ENCODE assay signal across 25 cellular contexts in genomic region chr2:26520065-26520464, GRCh38. TPM values are rescaled to one million over a fixed set of nuclear protein-coding genes. Genes with fewer than 3 reads are reported as not detected.
"Had no signal": no experiment of that assay in that cellular context is flagged by ENCODE, and none has a peak within 500 bp of the region (broad histone marks: within the 10 kb centered on the region; RNA-seq: fewer than 3 reads in every experiment).

No MANE protein-coding gene starts in this region.

- H3K4me2 ChIP-seq: hepatocyte had no signal

- H3K4me1 ChIP-seq: adrenal gland, ascending aorta, foreskin keratinocyte, left lung, prostate gland had no signal

- H3K9me3 ChIP-seq: adrenal gland, ascending aorta, left lung, ovary, prostate gland had no signal

- H3K36me3 Mint-ChIP-seq: immature natural killer cell; natural killer cell; stimulated activated naive B cell treated with anti-CD40 and anti-IgM and Interleukin-4, amounts not matched to agents 10 μg/mL and 1 μg/mL and 100 μg/mL, for 72 hours; type B pancreatic cell; WTC11 had no signal

- H3K9me3 Mint-ChIP-seq: activated T-cell treated with anti-CD3 and anti-CD28 coated beads, Interleukin-2, amount 50 U/mL, for 24 hours; activated T-helper 17 cell treated with anti-CD3 and anti-CD28 coated beads, Interleukin-2, amount 50 U/mL, for 72 hours; immature natural killer cell; natural killer cell; stimulated activated naive B cell treated with anti-CD40 and anti-IgM and Interleukin-4, amounts not matched to agents 10 μg/mL and 1 μg/mL and 100 μg/mL, for 72 hours; type B pancreatic cell; WTC11 had no signal

- H3K36me3 ChIP-seq: adrenal gland, ascending aorta, brain microvascular endothelial cell, left lung, ovary, prostate gland had no signal

- H3K27me3 ChIP-seq: ascending aorta, ovary had no signal

- H3K4me3 Mint-ChIP-seq: activated T-cell treated with anti-CD3 and anti-CD28 coated beads, Interleukin-2, amount 50 U/mL, for 24 hours; activated T-helper 17 cell treated with anti-CD3 and anti-CD28 coated beads, Interleukin-2, amount 50 U/mL, for 72 hours; immature natural killer cell; natural killer cell; stimulated activated naive B cell treated with anti-CD40 and anti-IgM and Interleukin-4, amounts not matched to agents 10 μg/mL and 1 μg/mL and 100 μg/mL, for 72 hours; type B pancreatic cell; WTC11 had no signal

- H3K79me2 ChIP-seq: hepatocyte had no signal

- H3K27ac ChIP-seq: adrenal gland, ascending aorta, brain microvascular endothelial cell, foreskin keratinocyte, hepatocyte, left lung, ovary, prostate gland had no signal

- H3K4me3 ChIP-seq: adrenal gland, ascending aorta, hepatocyte, left lung, lung, ovary, prostate gland had no signal

- H3K27me3 Mint-ChIP-seq: activated T-cell treated with anti-CD3 and anti-CD28 coated beads, Interleukin-2, amount 50 U/mL, for 24 hours; activated T-helper 17 cell treated with anti-CD3 and anti-CD28 coated beads, Interleukin-2, amount 50 U/mL, for 72 hours had no signal

- DNase-seq: activated CD8-positive, alpha-beta memory T cell treated with anti-CD3 and anti-CD28 coated beads for 24 hours; activated CD8-positive, alpha-beta memory T cell treated with anti-CD3 and anti-CD28 coated beads, Interleukin-2, amount 50 U/mL, for 4 hours; activated naive CD4-positive, alpha-beta T cell treated with Interleukin-2 at 50 U/mL for 16 hours; activated T-cell treated with anti-CD3 and anti-CD28 coated beads, Interleukin-2, amount 50 U/mL, for 24 hours; adrenal gland; brain microvascular endothelial cell; dermis blood vessel endothelial cell; effector CD8-positive, alpha-beta T cell; foreskin keratinocyte; immature natural killer cell; left lung; natural killer cell; ovary; stimulated activated CD4-positive, alpha-beta T cell treated with anti-CD3 and anti-CD28 coated beads, Interleukin-2, amount 100 ng/mL, for 48 hours; stimulated activated CD8-positive, alpha-beta memory T cell treated with anti-CD3 and anti-CD28 coated beads, Interleukin-4, amount 100 ng/mL, for 48 hours; stimulated activated naive B cell treated with anti-CD40 and anti-IgM and Interleukin-4, amounts not matched to agents 10 μg/mL and 1 μg/mL and 100 μg/mL, for 72 hours; T-helper 9 cell had no signal

- H3K4me1 Mint-ChIP-seq: immature natural killer cell; natural killer cell; stimulated activated naive B cell treated with anti-CD40 and anti-IgM and Interleukin-4, amounts not matched to agents 10 μg/mL and 1 μg/mL and 100 μg/mL, for 72 hours; WTC11 had no signal

- H3K27ac Mint-ChIP-seq: activated T-cell treated with anti-CD3 and anti-CD28 coated beads, Interleukin-2, amount 50 U/mL, for 24 hours; activated T-helper 17 cell treated with anti-CD3 and anti-CD28 coated beads, Interleukin-2, amount 50 U/mL, for 72 hours; immature natural killer cell; natural killer cell; stimulated activated naive B cell treated with anti-CD40 and anti-IgM and Interleukin-4, amounts not matched to agents 10 μg/mL and 1 μg/mL and 100 μg/mL, for 72 hours; type B pancreatic cell; WTC11 had no signal

- H2AFZ ChIP-seq: hepatocyte had no signal

- ATAC-seq: foreskin keratinocyte; left lung; natural killer cell; stimulated activated naive B cell treated with anti-CD40 and anti-IgM and Interleukin-4, amounts not matched to agents 10 μg/mL and 1 μg/mL and 100 μg/mL, for 72 hours; WTC11 had no signal

RNA-seq across cellular contexts. Expression of gene OTOF, which starts 42.1 kb away (rescaled TPM):
- total RNA-seq: ascending aorta, foreskin keratinocyte, kidney epithelial cell had no signal
- polyA plus RNA-seq: foreskin keratinocyte had no signal
